12 cellular contexts compared by ENCODE assay signal in genomic region chr11:56057661-56058237, GRCh38. TPM values are rescaled to one million over a fixed set of nuclear protein-coding genes. Genes with fewer than 3 reads are reported as not detected.
"Had no signal": no experiment of that assay in that cellular context is flagged by ENCODE, and none has a peak within 500 bp of the region (broad histone marks: within the 10 kb centered on the region; RNA-seq: fewer than 3 reads in every experiment).

No MANE protein-coding gene starts in this region.

RNA-seq across cellular contexts. Expression of gene OR5AS1, which starts 30.3 kb away (rescaled TPM):
- total RNA-seq: activated CD4-positive, alpha-beta T cell treated with anti-CD3 and anti-CD28 coated beads for 36 hours; activated CD4-positive, alpha-beta T cell treated with anti-CD3 and anti-CD28 coated beads, Interleukin-2, amount 10 ng/mL, durations not matched to agents 7 days and 5 days; activated CD8-positive, alpha-beta T cell treated with anti-CD3 and anti-CD28 coated beads, Interleukin-2, amount 10 ng/mL, durations not matched to agents 7 days and 5 days; activated naive CD8-positive, alpha-beta T cell treated with anti-CD3 and anti-CD28 coated beads, Interleukin-2, amount 10 ng/mL, durations not matched to agents 7 days and 5 days; activated T-helper 2 cell treated with anti-CD3 and anti-CD28 coated beads, Interferon-gamma antibody, Interleukin-2, Interleukin-4, amounts not matched to agents 10 μg/mL and 5 μg/mL and 100 μg/mL, durations not matched to agents 14 hours and 24 hours and 36 hours; ascending aorta; cardiac muscle cell; MCF 10A; RPMI7951; SJCRH30 had no signal
- polyA plus RNA-seq: adipose tissue, cardiac muscle cell, SK-N-SH had no signal

RNA-seq across cellular contexts. Expression of gene OR8I2, which starts 35.4 kb away (rescaled TPM):
- total RNA-seq: activated CD4-positive, alpha-beta T cell treated with anti-CD3 and anti-CD28 coated beads for 36 hours; activated CD4-positive, alpha-beta T cell treated with anti-CD3 and anti-CD28 coated beads, Interleukin-2, amount 10 ng/mL, durations not matched to agents 7 days and 5 days; activated CD8-positive, alpha-beta T cell treated with anti-CD3 and anti-CD28 coated beads, Interleukin-2, amount 10 ng/mL, durations not matched to agents 7 days and 5 days; activated naive CD8-positive, alpha-beta T cell treated with anti-CD3 and anti-CD28 coated beads, Interleukin-2, amount 10 ng/mL, durations not matched to agents 7 days and 5 days; activated T-helper 2 cell treated with anti-CD3 and anti-CD28 coated beads, Interferon-gamma antibody, Interleukin-2, Interleukin-4, amounts not matched to agents 10 μg/mL and 5 μg/mL and 100 μg/mL, durations not matched to agents 14 hours and 24 hours and 36 hours; ascending aorta; cardiac muscle cell; MCF 10A; RPMI7951; SJCRH30 had no signal
- polyA plus RNA-seq: adipose tissue, cardiac muscle cell, SK-N-SH had no signal

RNA-seq across cellular contexts. Expression of gene OR8H2, which starts 45.7 kb away (rescaled TPM):
- total RNA-seq: activated CD4-positive, alpha-beta T cell treated with anti-CD3 and anti-CD28 coated beads for 36 hours; activated CD4-positive, alpha-beta T cell treated with anti-CD3 and anti-CD28 coated beads, Interleukin-2, amount 10 ng/mL, durations not matched to agents 7 days and 5 days; activated CD8-positive, alpha-beta T cell treated with anti-CD3 and anti-CD28 coated beads, Interleukin-2, amount 10 ng/mL, durations not matched to agents 7 days and 5 days; activated naive CD8-positive, alpha-beta T cell treated with anti-CD3 and anti-CD28 coated beads, Interleukin-2, amount 10 ng/mL, durations not matched to agents 7 days and 5 days; activated T-helper 2 cell treated with anti-CD3 and anti-CD28 coated beads, Interferon-gamma antibody, Interleukin-2, Interleukin-4, amounts not matched to agents 10 μg/mL and 5 μg/mL and 100 μg/mL, durations not matched to agents 14 hours and 24 hours and 36 hours; ascending aorta; cardiac muscle cell; MCF 10A; RPMI7951; SJCRH30 had no signal
- polyA plus RNA-seq: adipose tissue, cardiac muscle cell, SK-N-SH had no signal
